Comparison of ENCODE assay signal across 9 cellular contexts in genomic region chr11:12864316-12865156, GRCh38.
DNase-seq lines count a peak whose midpoint lies in the region; ATAC-seq, FAIRE-seq and TF ChIP-seq lines count a peak whose summit lies in the region.
"Had no signal": no experiment of that assay in that cellular context is flagged by ENCODE, and none has a peak within 500 bp of the region (broad histone marks: within the 10 kb centered on the region; RNA-seq: fewer than 3 reads in every experiment).

No MANE protein-coding gene starts in this region.

- H3K4me1 ChIP-seq in A673 (ENCODE audit: insufficient read depth, low read length, poor library complexity, severe bottlenecking) (peaks cover 41% of the 10 kb centered on the region), IMR-90 (ENCODE audit: control insufficient read depth, insufficient read depth, low read length) (peaks cover 17% of the 10 kb centered on the region), K562 (replicated peaks in 1 of 2; ENCODE audit: control insufficient read depth in 2 of 2, insufficient read depth in 2 of 2, low read length in 2 of 2) (peaks cover 22 to 58% of the 10 kb centered on the region in 2 experiments)

- no peaks in the 10 kb centered on the region for H3K27me3 ChIP-seq in A673 (replicated peaks; ENCODE audit: insufficient read depth, low read depth, low read length, poor library complexity)
- H3K27me3 ChIP-seq in IMR-90 (ENCODE audit: control insufficient read depth, insufficient read depth, low read length), result no peaks in the 10 kb centered on the region
- no peaks in the 10 kb centered on the region for H3K27me3 ChIP-seq in K562 (ENCODE audit: control insufficient read depth in 2 of 2, insufficient read depth in 2 of 2, low read length in 2 of 2)
- H3K27me3 ChIP-seq in layer of hippocampus (ENCODE audit: control insufficient read depth, insufficient read depth, low read length), result no peaks in the 10 kb centered on the region

- H3K4me3 ChIP-seq in A673 (ENCODE audit: low read depth, low read length, poor library complexity, severe bottlenecking) (peak overlapping the region; percentile 18), IMR-90 (ENCODE audit: insufficient read depth, low read depth, low read length) (no peak overlapping the region), K562 (no peak overlapping the region)

- DNase-seq in A673 (ENCODE audit: low spot score) (peak; percentile 60), IMR-90 (peak; percentile 96), K562 (ENCODE audit: extremely low read depth in 1 of 4, low spot score in 3 of 4) (peak in 1 of 4 experiments; percentile 28), NCI-H2171 (lab: John Stamatoyannopoulos, UW) (no peak), NCI-H82 treated with DMSO at 0.1 percent for 48 hours (lab: John Stamatoyannopoulos, UW; ENCODE audit: unreplicated experiment) (no peak), substantia nigra (lab: John Stamatoyannopoulos, UW) (no peak)
- no peak for DNase-seq in activated CD4-positive, alpha-beta T cell treated with anti-CD3 and anti-CD28 coated beads, Interleukin-2, amount 50 U/mL, for 4 hours
- DNase-seq: activated naive CD8-positive, alpha-beta T cell treated with anti-CD3 and anti-CD28 coated beads for 36 hours had no signal

- peaks cover 48 to 88% of the 10 kb centered on the region in 2 experiments for H3K79me1 ChIP-seq in IMR-90 (ENCODE audit: low read depth in 1 of 2, low read length in 2 of 2)

- H2BK20ac ChIP-seq in IMR-90 (ENCODE audit: low read depth, low read length), result no peak overlapping the region

- no CpG with 5 or more reads among the region's 13 CpGs for WGBS in IMR-90 (ENCODE audit: extremely low coverage in 2 of 2, insufficient read length in 1 of 2), 2 experiments
- 77% methylated on average over 13 of the region's 13 CpGs for WGBS in K562 (ENCODE audit: insufficient coverage, low coverage, missing lambda C conversion rate)

- intact Hi-C loops in A673 (cut with micrococcal nuclease; ENCODE audit: unreplicated experiment) (loop anchor here (10.0 kb wide), 1 partner anchor 190 kb away; the partner anchor contains the start of gene TEAD1), IMR-90 (cut with micrococcal nuclease) (no loop called here), K562 (cut with micrococcal nuclease) (loop anchor here (5.0 kb wide), 2 partner anchors 37 to 52 kb away; no protein-coding TSS in a partner anchor)

- in situ Hi-C loops in IMR-90 (cut with MboI; ENCODE audit: low sequenced_read_pairs), result no loop called here
- in situ Hi-C loops in K562 (cut with MboI), result no loop called here

- no peak for TF ChIP-seq CTCF in A673 (conservative IDR thresholded peaks at IDR 0.05; ENCODE audit: low read depth, low read length)
- no peak for TF ChIP-seq CTCF in IMR-90 (conservative IDR thresholded peaks at IDR 0.05; ENCODE audit: low read depth, low read length)
- no peak for TF ChIP-seq CTCF in K562 (IDR thresholded peaks at IDR 0.05 in 2 of 3, conservative IDR thresholded peaks at IDR 0.05 in 1 of 3; ENCODE audit: insufficient read depth in 2 of 3, low read depth in 1 of 3, low read length in 3 of 3)

- no peak overlapping the region for H4K91ac ChIP-seq in IMR-90 (ENCODE audit: insufficient read depth, low read depth, low read length)

- ATAC-seq in IMR-90 (ENCODE audit: low read depth), result peak; percentile 76
- ATAC-seq in K562, result no peak

- no peak overlapping the region for H2AK9ac ChIP-seq in IMR-90 (replicated peaks; ENCODE audit: low read depth, low read length, poor library complexity)

- H2AFZ ChIP-seq in IMR-90 (replicated peaks; ENCODE audit: low read length, poor library complexity) (no peak overlapping the region), K562 (ENCODE audit: low read depth, low read length) (no peak overlapping the region)

- H3K9ac ChIP-seq in IMR-90 (ENCODE audit: low read depth, low read length), result no peak overlapping the region
- no peak overlapping the region for H3K9ac ChIP-seq in K562 (ENCODE audit: insufficient read depth in 1 of 2, low read depth in 2 of 2, low read length in 2 of 2)

- TF ChIP-seq RAD21 in IMR-90 (IDR thresholded peaks at IDR 0.05; ENCODE audit: low read length) (peak; percentile 23; the same call in 1 of the 2 replicates), K562 (CRISPR knock-in tag; conservative IDR thresholded peaks at IDR 0.05 in 1 of 2, IDR thresholded peaks at IDR 0.05 in 1 of 2) (no peak)

- H3K56ac ChIP-seq in IMR-90 (ENCODE audit: extremely low read depth, insufficient read depth, low read length), result no peak overlapping the region; the same call in 1 of the 2 replicates

- H3K14ac ChIP-seq in IMR-90 (replicated peaks; ENCODE audit: low read depth, low read length), result no peak overlapping the region

- H3K27ac ChIP-seq in A673 (ENCODE audit: low read depth, low read length, poor library complexity, severe bottlenecking), result peak overlapping the region; percentile 61
- no peak overlapping the region for H3K27ac ChIP-seq in IMR-90 (ENCODE audit: insufficient read depth, low read length)
- no peak overlapping the region for H3K27ac ChIP-seq in K562 (ENCODE audit: extremely low read depth, low read depth, low read length)
- H3K27ac ChIP-seq in layer of hippocampus (ENCODE audit: low read depth, low read length), result peak overlapping the region; percentile 66
- H3K27ac ChIP-seq in substantia nigra (ENCODE audit: low read depth, low read length, poor library complexity, severe bottlenecking), result no peak overlapping the region

- TF ChIP-seq POLR2A in IMR-90 (IDR thresholded peaks at IDR 0.05; ENCODE audit: low read depth, low read length) (no peak), K562 (conservative IDR thresholded peaks at IDR 0.05) (no peak)

- no peak overlapping the region for H3K23ac ChIP-seq in IMR-90 (ENCODE audit: low read depth, low read length)

- no peak for TF ChIP-seq EP300 in K562 (IDR thresholded peaks at IDR 0.05; ENCODE audit: low read length)

- H3K79me2 ChIP-seq in K562 (ENCODE audit: control insufficient read depth, insufficient read depth, low read length), result 0 out of 3 replicates have a peak, but pooled peaks cover 3% of the 10 kb centered on the region

- H3K4ac ChIP-seq in IMR-90 (ENCODE audit: low read depth, low read length), result no peak overlapping the region; the same call in 1 of the 2 replicates

- dilution Hi-C loops in IMR-90 (cut with HindIII; ENCODE audit: low sequenced_read_pairs, unreplicated experiment), result no loop called here

- no peak overlapping the region for H4K5ac ChIP-seq in IMR-90 (ENCODE audit: low read depth, low read length)

- H3K36me3 ChIP-seq in A673 (ENCODE audit: insufficient read depth, low read length, poor library complexity, severe bottlenecking), result no peaks in the 10 kb centered on the region
- peaks cover 4% of the 10 kb centered on the region; the same call in 1 of the 2 replicates for H3K36me3 ChIP-seq in IMR-90 (ENCODE audit: control insufficient read depth, insufficient read depth, low read length)
- H3K36me3 ChIP-seq in K562 (ENCODE audit: control insufficient read depth, insufficient read depth, low read length), result no peaks in the 10 kb centered on the region

- peak overlapping the region; percentile 21; the same call in 1 of the 2 replicates for H3K4me2 ChIP-seq in IMR-90 (ENCODE audit: low read depth, low read length)
- no peak overlapping the region for H3K4me2 ChIP-seq in K562 (ENCODE audit: insufficient read depth, low read length)

- H2BK15ac ChIP-seq in IMR-90 (ENCODE audit: low read depth, low read length), result no peak overlapping the region

- CTCF ChIA-PET in A673 (lab: Charles Lee) (interaction anchor here (0.6 to 0.9 kb wide), 2 partner anchors 50 to 369 kb away, joined by 3 to 6 read pairs; no protein-coding TSS in a partner anchor), IMR-90 (lab: Yijun Ruan, JAX) (interaction anchor here (0.6 to 0.9 kb wide), 6 partner anchors 9 to 1736 kb away, joined by 3 to 6 read pairs (median 4); no protein-coding TSS in a partner anchor), K562 (lab: Yijun Ruan, JAX; ENCODE audit: low intra/inter-chr PET ratio) (no interaction called here)

- H3K9me1 ChIP-seq in IMR-90 (ENCODE audit: insufficient read depth, low read length), result peaks cover 36% of the 10 kb centered on the region
- H3K9me1 ChIP-seq in K562 (ENCODE audit: control insufficient read depth, insufficient read depth, low read length), result no peaks in the 10 kb centered on the region

- peaks cover 84% of the 10 kb centered on the region for H4K20me1 ChIP-seq in IMR-90 (ENCODE audit: insufficient read depth, low read length)
- no peaks in the 10 kb centered on the region for H4K20me1 ChIP-seq in K562 (replicated peaks; ENCODE audit: control insufficient read depth, insufficient read depth, low read length)

- FAIRE-seq in K562 (lab: Jason Lieb, UNC), result no peak

- H4K8ac ChIP-seq in IMR-90 (ENCODE audit: low read depth in 2 of 2, low read length in 2 of 2), result no peak overlapping the region

- H3K18ac ChIP-seq in IMR-90 (ENCODE audit: low read depth, low read length), result no peak overlapping the region

- BruUV-seq in A673 (replicated peaks; lab: Mats Ljungman, UMichigan) (no TSS peak), IMR-90 (replicated peaks; lab: Mats Ljungman, UMichigan) (no TSS peak), K562 (replicated peaks; lab: Mats Ljungman, UMichigan) (no TSS peak)

- H2BK120ac ChIP-seq in IMR-90 (ENCODE audit: low read depth, low read length), result no peak overlapping the region

- no peak overlapping the region; the same call in 1 of the 2 replicates for H2AK5ac ChIP-seq in IMR-90 (ENCODE audit: low read depth, low read length)

- POLR2A ChIA-PET in A673 (lab: Charles Lee; ENCODE audit: low non-redundant PET), result no interaction called here
- POLR2A ChIA-PET in IMR-90 (lab: Charles Lee; ENCODE audit: unreplicated experiment), result interaction anchor here (0.6 kb wide), 3 partner anchors 37 to 168 kb away, joined by 3 to 5 read pairs (median 3); no protein-coding TSS in a partner anchor
- POLR2A ChIA-PET in K562 (lab: Yijun Ruan, JAX), result interaction anchor here (0.6 to 1.5 kb wide), 4 partner anchors 8 to 151 kb away, joined by 3 to 7 read pairs (median 5); no protein-coding TSS in a partner anchor

- H3K9me3 ChIP-seq in A673 (ENCODE audit: low read depth, low read length, poor library complexity, severe bottlenecking), result no peaks in the 10 kb centered on the region
- no peaks in the 10 kb centered on the region for H3K9me3 ChIP-seq in IMR-90 (ENCODE audit: control insufficient read depth, insufficient read depth, low read length)
- no peaks in the 10 kb centered on the region for H3K9me3 ChIP-seq in K562 (replicated peaks; ENCODE audit: control insufficient read depth, insufficient read depth, low read depth, low read length)

- peak overlapping the region; percentile 4 for H2BK5ac ChIP-seq in IMR-90 (ENCODE audit: low read depth, low read length, poor library complexity, severe bottlenecking)

TF ChIP-seq in K562, 482 proteins besides CTCF, POLR2A, EP300 and RAD21 (continues in another document):
- TF ChIP-seq FOXK2 (conservative IDR thresholded peaks at IDR 0.05 in 1 of 2, IDR thresholded peaks at IDR 0.05 in 1 of 2; ENCODE audit: low read depth in 2 of 2) (peak; percentile 41 to 74; a peak in 2 of 4 replicates), RFX1 (IDR thresholded peaks at IDR 0.05) (peak; percentile 72), NCOA4 (IDR thresholded peaks at IDR 0.05; ENCODE audit: partially characterized antibody) (no peak), NONO (IDR thresholded peaks at IDR 0.05; ENCODE audit: low read depth in 2 of 2, low read length in 1 of 2) (no peak), TSC22D4 (tag; IDR thresholded peaks at IDR 0.05) (no peak), ETV5 (CRISPR knock-in tag; IDR thresholded peaks at IDR 0.05; ENCODE audit: low read depth) (no peak)

Comparison
In these comparisons a context has a peak if more than half of its experiments do, and no peak if none do; other contexts are left out.
1. DNase-seq: peak in A673 (single experiment) and IMR-90 (single experiment); none in NCI-H2171 (single experiment), NCI-H82 treated with DMSO at 0.1 percent for 48 hours (single experiment), substantia nigra (0 of 49) and activated CD4-positive, alpha-beta T cell treated with anti-CD3 and anti-CD28 coated beads, Interleukin-2, amount 50 U/mL, for 4 hours (0 of 2).
2. H3K27ac ChIP-seq: peak in A673 (single experiment) and layer of hippocampus (single experiment); none in IMR-90 (single experiment), K562 (single experiment) and substantia nigra (single experiment).